Comparison of ENCODE assay signal across 11 cellular contexts in the genomic region with DNA sequence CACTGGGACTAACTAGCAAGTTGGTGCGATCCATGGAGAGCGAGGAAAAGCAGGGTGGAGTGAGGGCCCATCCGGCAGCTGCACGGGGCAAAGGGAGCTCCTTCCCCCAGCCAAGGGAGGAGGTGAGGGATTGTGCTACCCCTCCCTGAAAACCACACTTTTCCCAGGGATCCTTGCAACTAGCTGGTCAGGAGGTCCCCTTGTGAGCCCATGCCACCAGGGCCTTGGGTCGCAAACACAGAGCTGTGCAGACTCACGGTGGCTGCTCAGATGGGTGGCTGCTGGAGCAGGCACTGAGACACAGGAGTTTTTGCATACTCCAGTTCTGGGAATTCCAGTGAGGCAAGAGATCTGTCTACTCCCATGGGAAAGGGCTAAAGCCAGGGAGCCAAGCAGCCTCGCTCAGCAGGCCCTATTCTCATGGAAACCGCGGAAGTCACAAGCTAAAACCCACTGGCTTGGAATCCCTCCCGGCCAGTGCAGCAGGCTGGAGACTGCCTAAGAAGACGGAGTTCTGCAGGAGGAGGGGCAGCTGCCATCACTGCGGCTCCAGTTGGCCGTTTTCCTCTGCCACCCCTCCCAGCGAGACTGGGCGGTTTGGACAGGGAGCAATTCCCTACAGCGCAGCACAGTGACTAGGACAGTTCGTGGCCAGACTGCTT. TPM values are rescaled to one million over a fixed set of nuclear protein-coding genes. Genes with fewer than 3 reads are reported as not detected.
DNase-seq lines count a peak whose midpoint lies in the region; ATAC-seq and TF ChIP-seq lines count a peak whose summit lies in the region.
"Had no signal": no experiment of that assay in that cellular context is flagged by ENCODE, and none has a peak within 500 bp of the region (broad histone marks: within the 10 kb centered on the region; RNA-seq: fewer than 3 reads in every experiment).

No MANE protein-coding gene starts in this region.

- peak overlapping the region in 1 of 2 donors; percentile 54 for H3K27ac ChIP-seq in breast epithelium
- no peak overlapping the region for H3K27ac ChIP-seq in mesendoderm (ENCODE audit: low read depth, low read length)
- H3K27ac ChIP-seq: BLaER1 treated with 17β-estradiol and CSF1 and Interleukin-3, amounts not matched to agents 10 nM and 100 nM had no signal

- no peak overlapping the region for H3K4me2 ChIP-seq in mesendoderm (ENCODE audit: low read length)
- H3K4me2 ChIP-seq: BLaER1 treated with 17β-estradiol and CSF1 and Interleukin-3, amounts not matched to agents 10 nM and 100 nM had no signal

- H3K4me3 ChIP-seq in breast epithelium = peak overlapping the region in 2 of 3 donors; percentile 26 to 54
- H3K4me3 ChIP-seq in mesendoderm (ENCODE audit: low read length) = no peak overlapping the region
- no peak overlapping the region for H3K4me3 ChIP-seq in Caco-2 (ENCODE audit: low read depth, low read length)
- H3K4me3 ChIP-seq: BLaER1 treated with 17β-estradiol and CSF1 and Interleukin-3, amounts not matched to agents 10 nM and 100 nM had no signal

- H3K56ac ChIP-seq in mesendoderm (ENCODE audit: low read length) = peak overlapping the region; percentile 4

- no peak overlapping the region for H3K23ac ChIP-seq in mesendoderm (ENCODE audit: low read length)

- H3K79me2 ChIP-seq in mesendoderm (ENCODE audit: control insufficient read depth, insufficient read depth, low read length) = no peaks in the 10 kb centered on the region

- no peak overlapping the region for H3K9ac ChIP-seq in mesendoderm (ENCODE audit: low read length)
- H3K9ac ChIP-seq: BLaER1 treated with 17β-estradiol and CSF1 and Interleukin-3, amounts not matched to agents 10 nM and 100 nM had no signal

- no peaks in the 10 kb centered on the region for H3K4me1 Mint-ChIP-seq in MCF 10A (ENCODE audit: insufficient read depth, unreplicated experiment)
- H3K4me1 Mint-ChIP-seq in Caco-2 (ENCODE audit: low read depth, unreplicated experiment) = no peaks in the 10 kb centered on the region
- H3K4me1 Mint-ChIP-seq in activated CD8-positive, alpha-beta T cell treated with anti-CD3 and anti-CD28 coated beads for 36 hours (ENCODE audit: low read depth) = no peaks in the 10 kb centered on the region

- POLR2A ChIA-PET in MCF 10A (lab: Yijun Ruan, JAX) = no interaction called here
- POLR2A ChIA-PET in Caco-2 (lab: Charles Lee) = no interaction called here
- POLR2A ChIA-PET in activated CD8-positive, alpha-beta T cell treated with anti-CD3 and anti-CD28 coated beads for 36 hours (lab: Charles Lee) = no interaction called here

- no peak overlapping the region for H3K18ac ChIP-seq in mesendoderm (ENCODE audit: low read length)

- H3K27me3 Mint-ChIP-seq in MCF 10A (ENCODE audit: insufficient read depth, unreplicated experiment) = peaks cover 8% of the 10 kb centered on the region
- H3K27me3 Mint-ChIP-seq in Caco-2 (ENCODE audit: insufficient read depth, unreplicated experiment) = peaks cover 5% of the 10 kb centered on the region
- peaks cover 4% of the 10 kb centered on the region for H3K27me3 Mint-ChIP-seq in activated CD8-positive, alpha-beta T cell treated with anti-CD3 and anti-CD28 coated beads for 36 hours

- H3K9me3 Mint-ChIP-seq in MCF 10A (ENCODE audit: unreplicated experiment) = no peaks in the 10 kb centered on the region
- H3K9me3 Mint-ChIP-seq in Caco-2 (ENCODE audit: unreplicated experiment) = peaks cover 14% of the 10 kb centered on the region
- H3K9me3 Mint-ChIP-seq in activated CD8-positive, alpha-beta T cell treated with anti-CD3 and anti-CD28 coated beads for 36 hours = peaks cover 8% of the 10 kb centered on the region

- BruUV-seq in MCF 10A (replicated peaks; lab: Mats Ljungman, UMichigan) = no TSS peak
- BruUV-seq in Caco-2 (replicated peaks; lab: Mats Ljungman, UMichigan) = no TSS peak

- no peak overlapping the region for H2AK5ac ChIP-seq in mesendoderm (ENCODE audit: low read length)

- ATAC-seq in esophagus mucosa = peak; percentile 17
- ATAC-seq in activated CD8-positive, alpha-beta T cell treated with anti-CD3 and anti-CD28 coated beads for 36 hours = no peak

- H3K27me3 ChIP-seq in breast epithelium (no peaks in the 10 kb centered on the region), mesendoderm (ENCODE audit: insufficient read depth, low read length, poor library complexity) (no peaks in the 10 kb centered on the region), Caco-2 (replicated peaks; ENCODE audit: control insufficient read depth, insufficient read depth, low read length) (no peaks in the 10 kb centered on the region)
- H3K27me3 ChIP-seq: BLaER1 treated with 17β-estradiol and CSF1 and Interleukin-3, amounts not matched to agents 10 nM and 100 nM had no signal

- H2BK120ac ChIP-seq in mesendoderm (ENCODE audit: low read depth, low read length) = no peak overlapping the region

- H3K9me3 ChIP-seq in breast epithelium (peaks cover 0 to 5% of the 10 kb centered on the region in 2 donors), Caco-2 (peaks cover 19% of the 10 kb centered on the region)

- DNase-seq in breast epithelium (ENCODE audit: low spot score in 2 of 2) (no peak), MCF 10A (ENCODE audit: unreplicated experiment) (no peak), mesendoderm (peak; percentile 17), Caco-2 (no peak), NCI-H187 (lab: John Stamatoyannopoulos, UW) (no peak), NCI-H1105 (lab: John Stamatoyannopoulos, UW) (no peak)
- DNase-seq in activated CD8-positive, alpha-beta T cell treated with anti-CD3 and anti-CD28 coated beads for 36 hours = no peak
- DNase-seq: activated gamma-delta T cell had no signal

- no peak overlapping the region for H3K4me3 Mint-ChIP-seq in MCF 10A (ENCODE audit: unreplicated experiment)
- no peak overlapping the region for H3K4me3 Mint-ChIP-seq in Caco-2 (ENCODE audit: unreplicated experiment)
- no peak overlapping the region for H3K4me3 Mint-ChIP-seq in activated CD8-positive, alpha-beta T cell treated with anti-CD3 and anti-CD28 coated beads for 36 hours

- H3K36me3 ChIP-seq in breast epithelium = no peaks in the 10 kb centered on the region
- H3K36me3 ChIP-seq in mesendoderm (ENCODE audit: control insufficient read depth, insufficient read depth, low read length) = no peaks in the 10 kb centered on the region
- H3K36me3 ChIP-seq in Caco-2 (ENCODE audit: control insufficient read depth, insufficient read depth, low read length) = no peaks in the 10 kb centered on the region

- H3K36me3 Mint-ChIP-seq in MCF 10A (ENCODE audit: insufficient read depth, unreplicated experiment) (no peaks in the 10 kb centered on the region), Caco-2 (ENCODE audit: insufficient read depth, unreplicated experiment) (no peaks in the 10 kb centered on the region)
- peaks cover 8% of the 10 kb centered on the region for H3K36me3 Mint-ChIP-seq in activated CD8-positive, alpha-beta T cell treated with anti-CD3 and anti-CD28 coated beads for 36 hours (ENCODE audit: low read depth)

- H4K8ac ChIP-seq in mesendoderm (ENCODE audit: low read depth, low read length) = no peak overlapping the region

- no peak overlapping the region for H2BK5ac ChIP-seq in mesendoderm (ENCODE audit: low read length)

- CTCF ChIA-PET in MCF 10A (lab: Yijun Ruan, JAX) (no interaction called here), Caco-2 (lab: Charles Lee) (no interaction called here)
- CTCF ChIA-PET in activated CD8-positive, alpha-beta T cell treated with anti-CD3 and anti-CD28 coated beads for 36 hours (lab: Charles Lee) = no interaction called here

- TF ChIP-seq POLR2A in breast epithelium (IDR thresholded peaks at IDR 0.05) = no peak

- no peak overlapping the region for H2BK15ac ChIP-seq in mesendoderm (replicated peaks; ENCODE audit: low read depth)

- H3K4ac ChIP-seq in mesendoderm (ENCODE audit: low read depth, low read length) = no peak overlapping the region

- TF ChIP-seq CTCF in breast epithelium (IDR thresholded peaks at IDR 0.05) (no peak), MCF 10A (IDR thresholded peaks at IDR 0.05; ENCODE audit: unreplicated experiment) (no peak), Caco-2 (IDR thresholded peaks at IDR 0.05; ENCODE audit: insufficient read depth in 1 of 2, low read depth in 1 of 2, low read length in 1 of 2, severe bottlenecking in 1 of 2, unreplicated experiment in 1 of 2) (no peak)
- no peak for TF ChIP-seq CTCF in activated CD8-positive, alpha-beta T cell treated with anti-CD3 and anti-CD28 coated beads for 36 hours (IDR thresholded peaks at IDR 0.05)

- no CpG with 5 or more reads among the region's 17 CpGs for WGBS in mesendoderm (ENCODE audit: extremely low coverage, insufficient coverage, low lambda C conversion rate)

- no peaks in the 10 kb centered on the region for H3K79me1 ChIP-seq in mesendoderm (ENCODE audit: low read length)

- H3K4me1 ChIP-seq in breast epithelium (no peaks in the 10 kb centered on the region), mesendoderm (ENCODE audit: control insufficient read depth, low read depth, low read length) (no peaks in the 10 kb centered on the region), Caco-2 (no peaks in the 10 kb centered on the region)

- intact Hi-C loops in breast epithelium (cut with DNase I; ENCODE audit: low total_unique reads) (loop anchor here (10.0 kb wide), 1 partner anchor 1269 kb away; no protein-coding TSS in a partner anchor), MCF 10A (cut with micrococcal nuclease) (no loop called here), Caco-2 (cut with micrococcal nuclease; ENCODE audit: unreplicated experiment) (no loop called here)
- intact Hi-C loops in activated CD8-positive, alpha-beta T cell treated with anti-CD3 and anti-CD28 coated beads for 36 hours (cut with micrococcal nuclease) = no loop called here

- H4K5ac ChIP-seq in mesendoderm (ENCODE audit: low read length) = no peak overlapping the region

- H3K27ac Mint-ChIP-seq in MCF 10A (ENCODE audit: low read depth, unreplicated experiment) (no peak overlapping the region), Caco-2 (ENCODE audit: unreplicated experiment) (no peak overlapping the region)
- H3K27ac Mint-ChIP-seq in activated CD8-positive, alpha-beta T cell treated with anti-CD3 and anti-CD28 coated beads for 36 hours = no peak overlapping the region
- H3K27ac Mint-ChIP-seq: progenitor cell of endocrine pancreas had no signal

RNA-seq across cellular contexts. Expression of gene ZNF705A, which starts 10.9 kb away (rescaled TPM):
- total RNA-seq in breast epithelium (not detected), MCF 10A (2022) (not detected in 2 replicates), esophagus mucosa (not detected), Caco-2 (2022) (not detected in 2 replicates)
- not detected for polyA plus RNA-seq in mesendoderm (2013, experiment 1 of 2)
- not detected for polyA plus RNA-seq in mesendoderm (2013, experiment 2 of 2)
- total RNA-seq in activated CD8-positive, alpha-beta T cell treated with anti-CD3 and anti-CD28 coated beads for 36 hours = not detected
- total RNA-seq: progenitor cell of endocrine pancreas had no signal

RNA-seq across cellular contexts. Expression of gene CLEC4A, which starts 22.5 kb away (rescaled TPM):
- total RNA-seq in breast epithelium (1 to 10 TPM; 2.5 to 3.9 (median 3.4) TPM), MCF 10A (2022) (0.79 and 1.3 TPM in 2 replicates), esophagus mucosa (0.96 TPM), Caco-2 (2022) (0.32 and 0.70 TPM in 2 replicates)
- polyA plus RNA-seq in mesendoderm (2013, experiment 1 of 2) = 0.08 TPM
- 0.07 TPM for polyA plus RNA-seq in mesendoderm (2013, experiment 2 of 2)
- 1 to 10 TPM in 1 of 2 experiments, under 1 TPM in 1; 0.98 to 2.0 TPM for total RNA-seq in activated CD8-positive, alpha-beta T cell treated with anti-CD3 and anti-CD28 coated beads for 36 hours

Comparison
In these comparisons a context has a peak if more than half of its experiments do, and no peak if none do; other contexts are left out.
1. H3K4me3 ChIP-seq: peak in breast epithelium (2 of 3); none in mesendoderm (single experiment) and Caco-2 (single experiment).